In the genomic region with DNA sequence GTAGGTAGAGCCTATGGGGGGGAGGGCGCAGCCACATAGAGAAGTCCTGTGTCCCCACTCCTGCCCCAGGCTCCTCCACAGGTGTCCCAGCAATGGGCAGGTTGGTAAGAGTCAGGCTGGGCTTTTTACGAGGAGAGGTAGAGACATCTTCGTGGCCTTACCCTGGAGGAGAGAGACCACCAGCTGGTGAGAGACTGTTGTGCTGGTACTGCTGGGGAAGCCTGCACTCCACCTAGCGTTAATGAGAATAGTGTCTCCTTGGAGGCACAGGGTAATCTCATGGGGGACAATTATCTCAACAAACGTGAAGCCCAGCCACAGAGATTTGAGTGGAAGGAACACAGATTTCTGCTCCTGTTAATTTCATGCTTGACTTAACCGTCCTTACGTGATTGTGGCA, we compare ENCODE assay signal across 20 cellular contexts.
"Had no signal": no experiment of that assay in that cellular context is flagged by ENCODE, and none has a peak within 500 bp of the region (broad histone marks: within the 10 kb centered on the region; RNA-seq: fewer than 3 reads in every experiment).

No MANE protein-coding gene starts in this region.

- H3K27ac ChIP-seq: brain microvascular endothelial cell, esophagus squamous epithelium, hepatocyte, left lung, parathyroid adenoma, SK-N-MC, transverse colon had no signal

- H3K4me2 ChIP-seq: hepatocyte had no signal

- H3K27ac Mint-ChIP-seq: activated B cell treated with CpG ODN at 0.5 μM for 24 hours had no signal

- H3K36me3 Mint-ChIP-seq: naive B cell had no signal

- H3K9ac ChIP-seq: parathyroid adenoma had no signal

- ATAC-seq: left lung; stimulated activated naive CD8-positive, alpha-beta T cell treated with anti-CD3 and anti-CD28 coated beads, Interleukin-15, Interleukin-2, amounts not matched to agents 100 U/mL and 50 U/mL, for 24 hours had no signal

- DNase-seq: activated B cell treated with CpG ODN at 0.5 μM for 24 hours; activated CD4-positive, alpha-beta T cell treated with anti-CD3 and anti-CD28 coated beads, Interleukin-2, amount 50 U/mL, for 48 hours; activated CD8-positive, alpha-beta memory T cell treated with anti-CD3 and anti-CD28 coated beads, Interleukin-2, amount 50 U/mL, for 4 hours; activated gamma-delta T cell; activated T-cell treated with anti-CD3 and anti-CD28 coated beads, Interleukin-2, amount 50 U/mL, for 48 hours; anterior cingulate cortex; brain microvascular endothelial cell; cortex of kidney; effector CD4-positive, alpha-beta T cell; esophagus squamous epithelium; left lung; mammary epithelial cell; naive B cell; stimulated activated CD4-positive, alpha-beta T cell treated with anti-CD3 and anti-CD28 coated beads, Interleukin-15, amount 100 ng/mL, for 24 hours; stimulated activated CD4-positive, alpha-beta T cell treated with anti-CD3 and anti-CD28 coated beads, Interleukin-4, amount 100 ng/mL, for 1 hour; stimulated activated naive CD8-positive, alpha-beta T cell treated with anti-CD3 and anti-CD28 coated beads, Interleukin-15, Interleukin-2, amounts not matched to agents 100 U/mL and 50 U/mL, for 24 hours; transverse colon had no signal

- H3K4me3 ChIP-seq: esophagus squamous epithelium, hepatocyte, left lung, SK-N-MC, transverse colon had no signal

- H2AFZ ChIP-seq: hepatocyte, parathyroid adenoma had no signal

- H3K27me3 ChIP-seq: hepatocyte, left lung had no signal

- H3K79me2 ChIP-seq: hepatocyte, parathyroid adenoma had no signal

- H3K9me3 Mint-ChIP-seq: activated B cell treated with CpG ODN at 0.5 μM for 24 hours, naive B cell had no signal

- H3K9me3 ChIP-seq: esophagus squamous epithelium, left lung, transverse colon had no signal

- H3K36me3 ChIP-seq: brain microvascular endothelial cell, esophagus squamous epithelium, left lung, transverse colon had no signal

- H3K4me3 Mint-ChIP-seq: activated B cell treated with CpG ODN at 0.5 μM for 24 hours, naive B cell had no signal

- H3K4me1 ChIP-seq: parathyroid adenoma, transverse colon had no signal
